1 cellular context compared by ENCODE assay signal in genomic region chr17:50423553-50424159, GRCh38.
TF ChIP-seq lines count a peak whose summit lies in the region.

No MANE protein-coding gene starts in this region.

TF ChIP-seq in K562, 482 proteins besides CTCF, POLR2A, EP300 and RAD21 (continued from another document and continues in another):
- TF ChIP-seq ZBTB2 (IDR thresholded peaks at IDR 0.05) (no peak), MEF2D (tag; conservative IDR thresholded peaks at IDR 0.05; ENCODE audit: low read depth) (no peak), ZNF586 (CRISPR knock-in tag; conservative IDR thresholded peaks at IDR 0.05) (no peak), E2F4 (CRISPR knock-in tag; IDR thresholded peaks at IDR 0.05; ENCODE audit: low read depth) (no peak), ZNF140 (CRISPR knock-in tag; IDR thresholded peaks at IDR 0.05) (no peak), ATF4 (CRISPR knock-in tag; IDR thresholded peaks at IDR 0.05) (no peak), MYBL2 (IDR thresholded peaks at IDR 0.05; ENCODE audit: low read depth) (no peak), MYBL2 (CRISPR knock-in tag; IDR thresholded peaks at IDR 0.05; ENCODE audit: borderline replicate concordance) (no peak), SRSF1 (IDR thresholded peaks at IDR 0.05; ENCODE audit: low read depth, low read length) (no peak), FIP1L1 (IDR thresholded peaks at IDR 0.05; ENCODE audit: low read depth, low read length, poor library complexity, severe bottlenecking) (no peak), HDAC8 (tag; IDR thresholded peaks at IDR 0.05) (no peak), LCOR (CRISPR knock-in tag; IDR thresholded peaks at IDR 0.05) (no peak), TRIM24 (IDR thresholded peaks at IDR 0.05) (no peak), ZNF785 (CRISPR knock-in tag; IDR thresholded peaks at IDR 0.05) (no peak), ZNF764 (CRISPR knock-in tag; IDR thresholded peaks at IDR 0.05; ENCODE audit: low read depth) (no peak), CBX1 (IDR thresholded peaks at IDR 0.05; ENCODE audit: low read depth) (no peak), SAFB (IDR thresholded peaks at IDR 0.05; ENCODE audit: borderline replicate concordance, low read depth, low read length) (no peak), BACH1 (tag; IDR thresholded peaks at IDR 0.05) (no peak), ZNF311 (CRISPR knock-in tag; IDR thresholded peaks at IDR 0.05) (no peak), MTA3 (IDR thresholded peaks at IDR 0.05; ENCODE audit: borderline replicate concordance) (no peak), HMGXB4 (CRISPR knock-in tag; IDR thresholded peaks at IDR 0.05) (no peak), RERE (CRISPR knock-in tag; IDR thresholded peaks at IDR 0.05; ENCODE audit: borderline replicate concordance) (no peak), ELF1 (tag; IDR thresholded peaks at IDR 0.05) (peak; percentile 38; the same call in 1 of the 2 replicates), RAD51 (IDR thresholded peaks at IDR 0.05; ENCODE audit: borderline replicate concordance, low read depth) (peak; percentile 53; the same call in 1 of the 2 replicates), NFXL1 (CRISPR knock-in tag; IDR thresholded peaks at IDR 0.05) (no peak), ELF2 (CRISPR knock-in tag; IDR thresholded peaks at IDR 0.05) (no peak), MYNN (IDR thresholded peaks at IDR 0.05) (no peak), MYNN (CRISPR knock-in tag; IDR thresholded peaks at IDR 0.05) (no peak), KLF10 (CRISPR knock-in tag; IDR thresholded peaks at IDR 0.05) (no peak), POLR2AphosphoS5 (IDR thresholded peaks at IDR 0.05; ENCODE audit: control insufficient read depth, insufficient read depth, low read depth, low read length) (no peak), CLOCK (CRISPR knock-in tag; IDR thresholded peaks at IDR 0.05; ENCODE audit: borderline replicate concordance) (no peak), ZBTB7A (IDR thresholded peaks at IDR 0.05; ENCODE audit: borderline replicate concordance, control insufficient read depth, low read depth, low read length) (no peak), ZNF253 (CRISPR knock-in tag; conservative IDR thresholded peaks at IDR 0.05) (no peak), ZNF766 (CRISPR knock-in tag; conservative IDR thresholded peaks at IDR 0.05) (no peak)
- TF ChIP-seq, protein P1, sequence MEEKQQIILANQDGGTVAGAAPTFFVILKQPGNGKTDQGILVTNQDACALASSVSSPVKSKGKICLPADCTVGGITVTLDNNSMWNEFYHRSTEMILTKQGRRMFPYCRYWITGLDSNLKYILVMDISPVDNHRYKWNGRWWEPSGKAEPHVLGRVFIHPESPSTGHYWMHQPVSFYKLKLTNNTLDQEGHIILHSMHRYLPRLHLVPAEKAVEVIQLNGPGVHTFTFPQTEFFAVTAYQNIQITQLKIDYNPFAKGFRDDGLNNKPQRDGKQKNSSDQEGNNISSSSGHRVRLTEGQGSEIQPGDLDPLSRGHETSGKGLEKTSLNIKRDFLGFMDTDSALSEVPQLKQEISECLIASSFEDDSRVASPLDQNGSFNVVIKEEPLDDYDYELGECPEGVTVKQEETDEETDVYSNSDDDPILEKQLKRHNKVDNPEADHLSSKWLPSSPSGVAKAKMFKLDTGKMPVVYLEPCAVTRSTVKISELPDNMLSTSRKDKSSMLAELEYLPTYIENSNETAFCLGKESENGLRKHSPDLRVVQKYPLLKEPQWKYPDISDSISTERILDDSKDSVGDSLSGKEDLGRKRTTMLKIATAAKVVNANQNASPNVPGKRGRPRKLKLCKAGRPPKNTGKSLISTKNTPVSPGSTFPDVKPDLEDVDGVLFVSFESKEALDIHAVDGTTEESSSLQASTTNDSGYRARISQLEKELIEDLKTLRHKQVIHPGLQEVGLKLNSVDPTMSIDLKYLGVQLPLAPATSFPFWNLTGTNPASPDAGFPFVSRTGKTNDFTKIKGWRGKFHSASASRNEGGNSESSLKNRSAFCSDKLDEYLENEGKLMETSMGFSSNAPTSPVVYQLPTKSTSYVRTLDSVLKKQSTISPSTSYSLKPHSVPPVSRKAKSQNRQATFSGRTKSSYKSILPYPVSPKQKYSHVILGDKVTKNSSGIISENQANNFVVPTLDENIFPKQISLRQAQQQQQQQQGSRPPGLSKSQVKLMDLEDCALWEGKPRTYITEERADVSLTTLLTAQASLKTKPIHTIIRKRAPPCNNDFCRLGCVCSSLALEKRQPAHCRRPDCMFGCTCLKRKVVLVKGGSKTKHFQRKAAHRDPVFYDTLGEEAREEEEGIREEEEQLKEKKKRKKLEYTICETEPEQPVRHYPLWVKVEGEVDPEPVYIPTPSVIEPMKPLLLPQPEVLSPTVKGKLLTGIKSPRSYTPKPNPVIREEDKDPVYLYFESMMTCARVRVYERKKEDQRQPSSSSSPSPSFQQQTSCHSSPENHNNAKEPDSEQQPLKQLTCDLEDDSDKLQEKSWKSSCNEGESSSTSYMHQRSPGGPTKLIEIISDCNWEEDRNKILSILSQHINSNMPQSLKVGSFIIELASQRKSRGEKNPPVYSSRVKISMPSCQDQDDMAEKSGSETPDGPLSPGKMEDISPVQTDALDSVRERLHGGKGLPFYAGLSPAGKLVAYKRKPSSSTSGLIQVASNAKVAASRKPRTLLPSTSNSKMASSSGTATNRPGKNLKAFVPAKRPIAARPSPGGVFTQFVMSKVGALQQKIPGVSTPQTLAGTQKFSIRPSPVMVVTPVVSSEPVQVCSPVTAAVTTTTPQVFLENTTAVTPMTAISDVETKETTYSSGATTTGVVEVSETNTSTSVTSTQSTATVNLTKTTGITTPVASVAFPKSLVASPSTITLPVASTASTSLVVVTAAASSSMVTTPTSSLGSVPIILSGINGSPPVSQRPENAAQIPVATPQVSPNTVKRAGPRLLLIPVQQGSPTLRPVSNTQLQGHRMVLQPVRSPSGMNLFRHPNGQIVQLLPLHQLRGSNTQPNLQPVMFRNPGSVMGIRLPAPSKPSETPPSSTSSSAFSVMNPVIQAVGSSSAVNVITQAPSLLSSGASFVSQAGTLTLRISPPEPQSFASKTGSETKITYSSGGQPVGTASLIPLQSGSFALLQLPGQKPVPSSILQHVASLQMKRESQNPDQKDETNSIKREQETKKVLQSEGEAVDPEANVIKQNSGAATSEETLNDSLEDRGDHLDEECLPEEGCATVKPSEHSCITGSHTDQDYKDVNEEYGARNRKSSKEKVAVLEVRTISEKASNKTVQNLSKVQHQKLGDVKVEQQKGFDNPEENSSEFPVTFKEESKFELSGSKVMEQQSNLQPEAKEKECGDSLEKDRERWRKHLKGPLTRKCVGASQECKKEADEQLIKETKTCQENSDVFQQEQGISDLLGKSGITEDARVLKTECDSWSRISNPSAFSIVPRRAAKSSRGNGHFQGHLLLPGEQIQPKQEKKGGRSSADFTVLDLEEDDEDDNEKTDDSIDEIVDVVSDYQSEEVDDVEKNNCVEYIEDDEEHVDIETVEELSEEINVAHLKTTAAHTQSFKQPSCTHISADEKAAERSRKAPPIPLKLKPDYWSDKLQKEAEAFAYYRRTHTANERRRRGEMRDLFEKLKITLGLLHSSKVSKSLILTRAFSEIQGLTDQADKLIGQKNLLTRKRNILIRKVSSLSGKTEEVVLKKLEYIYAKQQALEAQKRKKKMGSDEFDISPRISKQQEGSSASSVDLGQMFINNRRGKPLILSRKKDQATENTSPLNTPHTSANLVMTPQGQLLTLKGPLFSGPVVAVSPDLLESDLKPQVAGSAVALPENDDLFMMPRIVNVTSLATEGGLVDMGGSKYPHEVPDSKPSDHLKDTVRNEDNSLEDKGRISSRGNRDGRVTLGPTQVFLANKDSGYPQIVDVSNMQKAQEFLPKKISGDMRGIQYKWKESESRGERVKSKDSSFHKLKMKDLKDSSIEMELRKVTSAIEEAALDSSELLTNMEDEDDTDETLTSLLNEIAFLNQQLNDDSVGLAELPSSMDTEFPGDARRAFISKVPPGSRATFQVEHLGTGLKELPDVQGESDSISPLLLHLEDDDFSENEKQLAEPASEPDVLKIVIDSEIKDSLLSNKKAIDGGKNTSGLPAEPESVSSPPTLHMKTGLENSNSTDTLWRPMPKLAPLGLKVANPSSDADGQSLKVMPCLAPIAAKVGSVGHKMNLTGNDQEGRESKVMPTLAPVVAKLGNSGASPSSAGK (IDR thresholded peaks at IDR 0.05) = peak; percentile 37; the same call in 1 of the 2 replicates
